In genomic region chr6:4008324-4009047, GRCh38 we compare ENCODE assay signal across 1 cellular context.
TF ChIP-seq lines count a peak whose summit lies in the region.

No MANE protein-coding gene starts in this region.

TF ChIP-seq in endothelial cell of umbilical vein, 7 proteins besides CTCF, POLR2A, EP300 and RAD21 (continued from another document):
- TF ChIP-seq MAX (IDR thresholded peaks at IDR 0.05; ENCODE audit: insufficient read depth, insufficient read length), result no peak
